In the genomic region with DNA sequence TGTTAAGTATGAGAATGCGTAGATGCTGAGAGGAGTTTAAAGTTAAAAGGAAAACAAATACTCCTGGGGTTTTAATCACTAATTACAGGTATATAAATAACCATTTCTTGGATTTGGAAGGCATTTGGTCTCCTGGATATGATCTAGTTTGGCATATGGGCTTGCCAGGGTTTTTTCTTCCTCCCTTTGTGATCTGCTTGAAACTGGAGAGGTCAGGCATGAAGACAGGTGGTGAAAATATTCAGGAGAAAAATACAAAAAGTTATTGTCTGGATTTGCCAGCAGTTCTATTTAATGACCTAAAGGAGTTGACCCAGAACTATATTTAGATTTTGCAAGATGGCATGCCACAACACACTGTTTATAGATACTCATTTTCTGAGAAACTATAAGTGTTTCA, we compare ENCODE assay signal across 17 cellular contexts.
"Had no signal": no experiment of that assay in that cellular context is flagged by ENCODE, and none has a peak within 500 bp of the region (broad histone marks: within the 10 kb centered on the region; RNA-seq: fewer than 3 reads in every experiment).

No MANE protein-coding gene starts in this region.

- H3K9me3 ChIP-seq: adrenal gland, esophagus squamous epithelium, right atrium auricular region, suprapubic skin, transverse colon had no signal

- H2AFZ ChIP-seq: neural progenitor cell had no signal

- H3K4me3 ChIP-seq: adrenal gland, esophagus squamous epithelium, neural progenitor cell, right atrium auricular region, suprapubic skin, transverse colon had no signal

- ATAC-seq: activated CD4-positive, alpha-beta T cell treated with anti-CD3 and anti-CD28 coated beads for 36 hours; activated naive CD4-positive, alpha-beta T cell treated with anti-CD3 and anti-CD28 coated beads, Interleukin-2, amount 50 U/mL, for 72 hours; effector memory CD8-positive, alpha-beta T cell; naive thymus-derived CD4-positive, alpha-beta T cell; stimulated activated naive CD8-positive, alpha-beta T cell treated with anti-CD3 and anti-CD28 coated beads, Interleukin-15, amount 100 ng/mL, for 72 hours; WTC11 had no signal

- DNase-seq: activated CD4-positive, alpha-beta T cell treated with anti-CD3 and anti-CD28 coated beads for 36 hours; activated CD4-positive, alpha-beta T cell treated with anti-CD3 and anti-CD28 coated beads, Interleukin-2, amount 50 U/mL, for 48 hours; activated gamma-delta T cell treated with Interleukin-2 at 50 U/mL for 16 hours; adrenal gland; effector memory CD8-positive, alpha-beta T cell; esophagus squamous epithelium; naive thymus-derived CD4-positive, alpha-beta T cell; small intestine; stimulated activated CD4-positive, alpha-beta T cell treated with anti-CD3 and anti-CD28 coated beads, Interleukin-15, amount 100 ng/mL, for 24 hours; stimulated activated CD4-positive, alpha-beta T cell treated with anti-CD3 and anti-CD28 coated beads, Interleukin-2, amount 100 ng/mL, for 48 hours; stimulated activated naive CD8-positive, alpha-beta T cell treated with anti-CD3 and anti-CD28 coated beads, Interleukin-15, amount 100 ng/mL, for 72 hours; transverse colon had no signal

- H3K4me1 ChIP-seq: adrenal gland, right atrium auricular region, transverse colon had no signal

- H3K36me3 ChIP-seq: adrenal gland, esophagus squamous epithelium, neural progenitor cell, right atrium auricular region, suprapubic skin, transverse colon had no signal

- H3K4me2 ChIP-seq: neural progenitor cell had no signal

- H3K27me3 ChIP-seq: adrenal gland, esophagus squamous epithelium, neural progenitor cell, right atrium auricular region, suprapubic skin, transverse colon had no signal

- H3K9ac ChIP-seq: neural progenitor cell had no signal

- H3K27ac ChIP-seq: adrenal gland, esophagus squamous epithelium, neural progenitor cell, right atrium auricular region, suprapubic skin, transverse colon had no signal
